In the genomic region with DNA sequence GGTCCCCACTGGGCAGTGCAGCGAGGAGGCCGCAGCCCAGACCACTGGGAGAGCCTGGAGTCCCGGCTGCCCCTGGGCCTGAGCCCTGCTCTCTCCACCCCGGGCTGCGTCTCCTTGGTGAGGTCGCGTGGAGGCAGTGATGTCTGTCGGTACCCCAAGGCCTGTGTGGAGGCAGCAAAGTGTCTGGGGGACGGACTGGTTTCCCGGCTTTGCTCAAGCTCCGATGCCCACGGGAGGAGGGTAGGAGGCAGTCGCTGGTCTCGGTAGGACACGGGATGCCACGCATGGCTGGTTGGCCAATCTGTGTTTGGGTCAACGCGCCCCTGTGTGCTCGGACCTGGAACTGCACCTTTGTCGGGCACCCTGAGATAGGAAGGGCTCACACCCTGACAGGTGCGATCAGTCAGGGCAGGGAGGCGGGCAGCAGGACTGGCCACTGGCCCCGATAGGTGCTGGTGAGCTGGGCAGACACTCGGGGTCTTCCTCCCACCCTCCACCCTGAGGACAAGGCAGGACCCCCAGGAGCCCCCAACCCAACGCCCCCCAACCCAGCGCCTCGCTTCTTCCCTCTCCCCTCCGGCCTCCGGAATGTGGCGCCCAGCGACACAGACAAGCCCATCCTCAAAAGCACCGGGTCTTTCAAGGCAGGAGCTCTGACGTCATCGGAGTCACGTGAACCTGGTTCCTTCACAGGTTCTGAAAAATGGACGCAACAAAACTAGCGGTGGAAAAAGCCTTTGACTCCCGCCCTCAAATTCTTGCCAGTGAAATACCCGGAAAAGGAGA, we compare ENCODE assay signal across 24 cellular contexts.
DNase-seq lines count a peak whose midpoint lies in the region; ATAC-seq, FAIRE-seq and TF ChIP-seq lines count a peak whose summit lies in the region.
"Had no signal": no experiment of that assay in that cellular context is flagged by ENCODE, and none has a peak within 500 bp of the region (broad histone marks: within the 10 kb centered on the region; RNA-seq: fewer than 3 reads in every experiment).

No MANE protein-coding gene starts in this region.

- no peaks in the 10 kb centered on the region for H3K27me3 Mint-ChIP-seq in activated CD4-positive, alpha-beta T cell treated with anti-CD3 and anti-CD28 coated beads for 36 hours
- H3K27me3 Mint-ChIP-seq: activated CD4-positive, alpha-beta memory T cell treated with anti-CD3 and anti-CD28 coated beads, Interleukin-2, amount 10 ng/mL, durations not matched to agents 7 days and 5 days had no signal

- no peak overlapping the region for H2BK20ac ChIP-seq in H1 (ENCODE audit: low read length)

- H3K14ac ChIP-seq in H1 (ENCODE audit: insufficient read length) = no peak overlapping the region

- POLR2A ChIA-PET in activated CD4-positive, alpha-beta T cell treated with anti-CD3 and anti-CD28 coated beads for 36 hours (lab: Charles Lee) = no interaction called here
- POLR2A ChIA-PET in H1 (lab: Charles Lee; ENCODE audit: partially characterized antibody) = no interaction called here

- H4K91ac ChIP-seq in H1 (replicated peaks; ENCODE audit: insufficient read length, low read length) = no peak overlapping the region

- TF ChIP-seq RAD21 in H1 (IDR thresholded peaks at IDR 0.05 in 1 of 2, conservative IDR thresholded peaks at IDR 0.05 in 1 of 2; ENCODE audit: low read depth in 2 of 2, low read length in 2 of 2) = peak; percentile 56 to 65

- no peak for TF ChIP-seq POLR2A in H1 (IDR thresholded peaks at IDR 0.05; ENCODE audit: control extremely low read depth in 1 of 2, low read depth in 2 of 2, low read length in 2 of 2)

- peak; percentile 22 for DNase-seq in activated CD4-positive, alpha-beta T cell treated with anti-CD3 and anti-CD28 coated beads for 36 hours
- DNase-seq in activated CD4-positive, alpha-beta T cell treated with anti-CD3 and anti-CD28 coated beads for 48 hours = no peak
- DNase-seq in H1 (ENCODE audit: low read depth in 1 of 2, low spot score in 2 of 2) (no peak), osteoblast (ENCODE audit: insufficient read length, low spot score, missing footprints) (peak; percentile 38), LoVo (ENCODE audit: low spot score) (no peak), A172 (ENCODE audit: low spot score) (no peak), NCI-H2171 (lab: John Stamatoyannopoulos, UW) (no peak)
- DNase-seq: activated CD4-positive, alpha-beta memory T cell treated with anti-CD3 and anti-CD28 coated beads, Interleukin-2, amount 10 ng/mL, durations not matched to agents 7 days and 5 days; activated gamma-delta T cell treated with Interleukin-2 at 50 U/mL for 16 hours; activated T-cell treated with anti-CD3 and anti-CD28 coated beads for 4 hours; brain microvascular endothelial cell; C1 segment of cervical spinal cord; effector memory CD4-positive, alpha-beta T cell; mesenchymal stem cell; MG63; naive thymus-derived CD4-positive, alpha-beta T cell; stimulated activated CD4-positive, alpha-beta T cell treated with anti-CD3 and anti-CD28 coated beads, Interleukin-15, amount 100 ng/mL, for 24 hours; stimulated activated CD8-positive, alpha-beta memory T cell treated with anti-CD3 and anti-CD28 coated beads, Interleukin-4, amount 100 ng/mL, for 48 hours; upper lobe of right lung had no signal

- H3K4me1 Mint-ChIP-seq in activated CD4-positive, alpha-beta T cell treated with anti-CD3 and anti-CD28 coated beads for 36 hours = no peaks in the 10 kb centered on the region
- H3K4me1 Mint-ChIP-seq: activated CD4-positive, alpha-beta memory T cell treated with anti-CD3 and anti-CD28 coated beads, Interleukin-2, amount 10 ng/mL, durations not matched to agents 7 days and 5 days had no signal

- H3K27ac ChIP-seq in H1 (ENCODE audit: low read depth, low read length) (no peak overlapping the region), osteoblast (ENCODE audit: low read depth, low read length) (no peak overlapping the region)
- H3K27ac ChIP-seq: brain microvascular endothelial cell, parathyroid adenoma, upper lobe of right lung had no signal

- no peak overlapping the region for H3K56ac ChIP-seq in H1 (replicated peaks; ENCODE audit: insufficient read length, low read depth, low read length)

- no peak overlapping the region for H2BK12ac ChIP-seq in H1 (ENCODE audit: low read depth, low read length)

- peaks cover 3% of the 10 kb centered on the region; the same call in 1 of the 2 replicates for H3K23me2 ChIP-seq in H1 (ENCODE audit: low read depth, low read length)

- H3K4me2 ChIP-seq in H1 (ENCODE audit: insufficient read depth in 1 of 2, low read depth in 2 of 2, low read length in 2 of 2) = no peak overlapping the region
- no peak overlapping the region for H3K4me2 ChIP-seq in osteoblast (ENCODE audit: insufficient read depth, low read length)

- no peak overlapping the region for H2AK5ac ChIP-seq in H1 (ENCODE audit: low read depth, low read length)

- no peak overlapping the region for H3K27ac Mint-ChIP-seq in activated CD4-positive, alpha-beta T cell treated with anti-CD3 and anti-CD28 coated beads for 36 hours
- H3K27ac Mint-ChIP-seq: activated CD4-positive, alpha-beta memory T cell treated with anti-CD3 and anti-CD28 coated beads, Interleukin-2, amount 10 ng/mL, durations not matched to agents 7 days and 5 days; naive thymus-derived CD4-positive, alpha-beta T cell; T-helper 1 cell treated with Interleukin-12 subunit alpha and Interleukin-12 subunit beta and Interleukin-4 antibody, amounts not matched to agents 30 μg/mL and 1 μg/mL, for 36 hours had no signal

- no peak overlapping the region for H3K9ac ChIP-seq in H1 (replicated peaks in 1 of 4; ENCODE audit: extremely low read depth in 1 of 4, low read depth in 3 of 4, low read length in 3 of 4)
- H3K9ac ChIP-seq: parathyroid adenoma had no signal

- H3K79me2 ChIP-seq in H1 (ENCODE audit: control insufficient read depth in 1 of 2, insufficient read depth in 2 of 2, low read length in 2 of 2) (no peaks in the 10 kb centered on the region), osteoblast (ENCODE audit: insufficient read depth, low read length) (no peaks in the 10 kb centered on the region)
- H3K79me2 ChIP-seq: parathyroid adenoma had no signal

- no peak overlapping the region for H3K18ac ChIP-seq in H1 (ENCODE audit: extremely low read depth, low read length)

- H3K4me3 ChIP-seq in H1 (ENCODE audit: extremely low read depth in 1 of 4, insufficient read depth in 2 of 4, low read depth in 3 of 4, low read length in 4 of 4) (no peak overlapping the region), osteoblast (ENCODE audit: insufficient read depth, low read length) (no peak overlapping the region)
- H3K4me3 ChIP-seq: MG63, upper lobe of right lung had no signal

- peaks cover 7% of the 10 kb centered on the region for H3K9me3 Mint-ChIP-seq in activated CD4-positive, alpha-beta T cell treated with anti-CD3 and anti-CD28 coated beads for 36 hours (ENCODE audit: low read depth)

- no peak overlapping the region for H3K23ac ChIP-seq in H1 (ENCODE audit: insufficient read length)

- H3K36me3 ChIP-seq in H1 (ENCODE audit: control insufficient read depth in 2 of 4, insufficient read depth in 4 of 4, low read length in 3 of 4) (no peaks in the 10 kb centered on the region), osteoblast (ENCODE audit: insufficient read depth, low read length) (no peaks in the 10 kb centered on the region)
- H3K36me3 ChIP-seq: brain microvascular endothelial cell, MG63, upper lobe of right lung had no signal

- H3K36me3 Mint-ChIP-seq in activated CD4-positive, alpha-beta T cell treated with anti-CD3 and anti-CD28 coated beads for 36 hours (ENCODE audit: low read depth) = no peaks in the 10 kb centered on the region
- H3K36me3 Mint-ChIP-seq: naive thymus-derived CD4-positive, alpha-beta T cell had no signal

- 92% methylated on average over 28 of the region's 39 CpGs; no CpG with 5 or more reads in 1 of the 2 experiments for WGBS in H1 (ENCODE audit: extremely low coverage in 1 of 2, insufficient coverage in 1 of 2, insufficient read length in 1 of 2, insufficient replicate concordance in 2 of 2, low coverage in 1 of 2, low lambda C conversion rate in 2 of 2, missing lambda C conversion rate in 1 of 2), 2 experiments

- TF ChIP-seq EP300 in H1 (IDR thresholded peaks at IDR 0.05; ENCODE audit: borderline replicate concordance in 1 of 2, low read depth in 2 of 2, low read length in 2 of 2) = no peak

- H3K79me1 ChIP-seq in H1 (ENCODE audit: low read depth, low read length) = no peaks in the 10 kb centered on the region

- TF ChIP-seq CTCF in LNCAP (IDR thresholded peaks at IDR 0.05) (peak; percentile 31), H1 (IDR thresholded peaks at IDR 0.05; ENCODE audit: control extremely low read depth in 1 of 3, insufficient read depth in 1 of 3, low read depth in 1 of 3, low read length in 3 of 3) (peak in 2 of 3 experiments; percentile 43 to 65; a peak in 3 of 4 replicates), osteoblast (IDR thresholded peaks at IDR 0.05; ENCODE audit: extremely low read depth, low read depth, low read length) (no peak)

- H2BK120ac ChIP-seq in H1 (replicated peaks; ENCODE audit: low read depth, low read length) = no peak overlapping the region

- H3K4me1 ChIP-seq in H1 (replicated peaks in 1 of 4; ENCODE audit: control insufficient read depth in 3 of 4, insufficient read depth in 4 of 4, low read length in 3 of 4) (no peaks in the 10 kb centered on the region), osteoblast (ENCODE audit: insufficient read depth, low read length) (no peaks in the 10 kb centered on the region)
- H3K4me1 ChIP-seq: parathyroid adenoma, upper lobe of right lung had no signal

- H2AFZ ChIP-seq in H1 (ENCODE audit: low read length) (no peak overlapping the region), osteoblast (ENCODE audit: low read length) (no peak overlapping the region)
- H2AFZ ChIP-seq: parathyroid adenoma had no signal

- H3K9me3 ChIP-seq in H1 (ENCODE audit: insufficient read depth in 2 of 2, low read depth in 1 of 2, low read length in 1 of 2) = no peaks in the 10 kb centered on the region
- no peaks in the 10 kb centered on the region for H3K9me3 ChIP-seq in osteoblast (ENCODE audit: low read depth, low read length)
- H3K9me3 ChIP-seq: MG63, upper lobe of right lung had no signal

- FAIRE-seq in H1 (lab: Jason Lieb, UNC) = no peak
- FAIRE-seq: D721Med, G401.6 had no signal

- H4K5ac ChIP-seq in H1 (ENCODE audit: insufficient read length, low read depth, low read length) = no peak overlapping the region

- no peak overlapping the region for H2BK15ac ChIP-seq in H1 (ENCODE audit: low read length)

- H3K27me3 ChIP-seq in H1 (replicated peaks in 1 of 4; ENCODE audit: control insufficient read depth in 3 of 4, extremely low read depth in 1 of 4, insufficient read depth in 3 of 4, low read length in 3 of 4) (no peaks in the 10 kb centered on the region), osteoblast (ENCODE audit: insufficient read depth, low read length) (no peaks in the 10 kb centered on the region)
- H3K27me3 ChIP-seq: brain microvascular endothelial cell, upper lobe of right lung had no signal

- H4K8ac ChIP-seq in H1 (ENCODE audit: extremely low read depth, insufficient read depth, low read length) = peak overlapping the region; percentile 84

- no peak overlapping the region for H3K4ac ChIP-seq in H1 (replicated peaks; ENCODE audit: insufficient read length, low read depth, low read length)

- H3K4me3 Mint-ChIP-seq in activated CD4-positive, alpha-beta T cell treated with anti-CD3 and anti-CD28 coated beads for 36 hours = no peak overlapping the region
- H3K4me3 Mint-ChIP-seq: activated CD4-positive, alpha-beta memory T cell treated with anti-CD3 and anti-CD28 coated beads, Interleukin-2, amount 10 ng/mL, durations not matched to agents 7 days and 5 days; naive thymus-derived CD4-positive, alpha-beta T cell; T-helper 1 cell treated with Interleukin-12 subunit alpha and Interleukin-12 subunit beta and Interleukin-4 antibody, amounts not matched to agents 30 μg/mL and 1 μg/mL, for 36 hours had no signal

- H4K20me1 ChIP-seq in H1 (replicated peaks in 1 of 2; ENCODE audit: control insufficient read depth in 1 of 2, insufficient read depth in 2 of 2, low read length in 2 of 2) (peaks cover 0 to 2% of the 10 kb centered on the region in 2 experiments), osteoblast (ENCODE audit: insufficient read depth, low read length) (no peaks in the 10 kb centered on the region)

- no peak for ATAC-seq in activated CD4-positive, alpha-beta T cell treated with anti-CD3 and anti-CD28 coated beads for 36 hours
- ATAC-seq: naive thymus-derived CD4-positive, alpha-beta T cell; upper lobe of right lung had no signal

- intact Hi-C loops in activated CD4-positive, alpha-beta T cell treated with anti-CD3 and anti-CD28 coated beads for 36 hours (cut with DNase I, micrococcal nuclease) = no loop called here

- CTCF ChIA-PET in activated CD4-positive, alpha-beta T cell treated with anti-CD3 and anti-CD28 coated beads for 36 hours (lab: Charles Lee) = interaction anchor here (0.5 kb wide), 1 partner anchor 1062 kb away, joined by 4 read pairs; no protein-coding TSS in a partner anchor
- CTCF ChIA-PET in H1 (lab: Charles Lee; ENCODE audit: partially characterized antibody) = no interaction called here

- no peak overlapping the region for H2BK5ac ChIP-seq in H1 (ENCODE audit: low read depth, low read length)

Comparison
In these comparisons a context has a peak if more than half of its experiments do, and no peak if none do; other contexts are left out.
1. DNase-seq: peak in activated CD4-positive, alpha-beta T cell treated with anti-CD3 and anti-CD28 coated beads for 36 hours (single experiment) and osteoblast (single experiment); none in activated CD4-positive, alpha-beta T cell treated with anti-CD3 and anti-CD28 coated beads for 48 hours (single experiment), H1 (0 of 2), LoVo (single experiment), A172 (single experiment) and NCI-H2171 (single experiment).